Comparison of ENCODE assay signal across 9 cellular contexts in genomic region chr10:50540069-50540825, GRCh38.
DNase-seq lines count a peak whose midpoint lies in the region; ATAC-seq, FAIRE-seq and TF ChIP-seq lines count a peak whose summit lies in the region.
"Had no signal": no experiment of that assay in that cellular context is flagged by ENCODE, and none has a peak within 500 bp of the region (broad histone marks: within the 10 kb centered on the region; RNA-seq: fewer than 3 reads in every experiment).

No MANE protein-coding gene starts in this region.

- in situ Hi-C loops in HepG2 (cut with HindIII; ENCODE audit: extremely low pct_ligation_motif_present, low pct_unique_long_range_greater_than_20kb) = no loop called here

- intact Hi-C loops in HepG2 (cut with micrococcal nuclease; ENCODE audit: unreplicated experiment) (no loop called here), psoas muscle (cut with DNase I) (no loop called here)

- no peak for TF ChIP-seq RAD21 in liver (IDR thresholded peaks at IDR 0.05)
- no peak for TF ChIP-seq RAD21 in HepG2 (CRISPR knock-in tag; IDR thresholded peaks at IDR 0.05)

- H3K4me1 Mint-ChIP-seq in activated T-cell treated with anti-CD3 and anti-CD28 coated beads, Interleukin-2, amount 50 U/mL, for 72 hours (ENCODE audit: low read depth) = peaks cover 91% of the 10 kb centered on the region
- H3K4me1 Mint-ChIP-seq in stimulated activated naive CD8-positive, alpha-beta T cell treated with anti-CD3 and anti-CD28 coated beads, Interleukin-15, amount 100 ng/mL, for 72 hours = peaks cover 94% of the 10 kb centered on the region
- no peaks in the 10 kb centered on the region for H3K4me1 Mint-ChIP-seq in osteocyte (ENCODE audit: unreplicated experiment)

- H3K79me2 ChIP-seq in HepG2 (ENCODE audit: insufficient read depth, low read length) = peaks cover 4% of the 10 kb centered on the region

- no peak for FAIRE-seq in HepG2 (lab: Jason Lieb, UNC)

- POLR2A ChIA-PET in HepG2 (lab: Yijun Ruan, JAX) = no interaction called here

- H3K36me3 ChIP-seq in liver (ENCODE audit: control insufficient read depth in 4 of 4, insufficient read depth in 3 of 4, low read depth in 1 of 4, low read length in 3 of 4) (no peaks in the 10 kb centered on the region), HepG2 (replicated peaks in 1 of 2; ENCODE audit: control insufficient read depth in 1 of 2, insufficient read depth in 2 of 2, low read length in 2 of 2) (no peaks in the 10 kb centered on the region), psoas muscle (ENCODE audit: insufficient read depth in 1 of 2, low read depth in 1 of 2) (no peaks in the 10 kb centered on the region)

- 73% methylated on average over 3 of the region's 3 CpGs for whole genome bisulfite sequencing in liver
- WGBS in HepG2 (ENCODE audit: low lambda C conversion rate) = 96% methylated on average over 3 of the region's 3 CpGs
- 46 to 78% (median 49%) methylated on average over 3 of the region's 3 CpGs for WGBS in psoas muscle, 3 donors

- TF ChIP-seq CTCF in liver (IDR thresholded peaks at IDR 0.05; ENCODE audit: low read depth, low read length, missing input control) (no peak), HepG2 (CRISPR knock-in tag; IDR thresholded peaks at IDR 0.05) (no peak), osteocyte (IDR thresholded peaks at IDR 0.05) (no peak), psoas muscle (IDR thresholded peaks at IDR 0.05) (no peak)

- H3K4me2 ChIP-seq in HepG2 (ENCODE audit: low read depth, low read length) = no peak overlapping the region

- no peak for TF ChIP-seq EP300 in HepG2 (IDR thresholded peaks at IDR 0.05; ENCODE audit: low read depth in 2 of 2, low read length in 2 of 2)
- TF ChIP-seq EP300 in HepG2 (CRISPR knock-in tag; IDR thresholded peaks at IDR 0.05; ENCODE audit: borderline replicate concordance) = no peak

- no TSS peak for BruUV-seq in HepG2 (replicated peaks; lab: Mats Ljungman, UMichigan)

- no peaks in the 10 kb centered on the region for H3K36me3 Mint-ChIP-seq in activated T-cell treated with anti-CD3 and anti-CD28 coated beads, Interleukin-2, amount 50 U/mL, for 72 hours (ENCODE audit: insufficient read depth in 2 of 2)
- no peaks in the 10 kb centered on the region for H3K36me3 Mint-ChIP-seq in osteocyte (ENCODE audit: unreplicated experiment)

- no peaks in the 10 kb centered on the region for H3K27me3 ChIP-seq in liver (ENCODE audit: control insufficient read depth in 4 of 4, insufficient read depth in 4 of 4, low read length in 3 of 4)
- H3K27me3 ChIP-seq in HepG2 (ENCODE audit: control insufficient read depth in 1 of 2, insufficient read depth in 2 of 2, low read length in 2 of 2) = no peaks in the 10 kb centered on the region
- no peaks in the 10 kb centered on the region for H3K27me3 ChIP-seq in psoas muscle (ENCODE audit: insufficient read depth in 3 of 3, low read length in 2 of 3)

- TF ChIP-seq POLR2A in HepG2 (IDR thresholded peaks at IDR 0.05; ENCODE audit: insufficient read depth in 1 of 2, low read depth in 2 of 2, low read length in 2 of 2) = no peak

- H3K4me3 Mint-ChIP-seq in activated T-cell treated with anti-CD3 and anti-CD28 coated beads, Interleukin-2, amount 50 U/mL, for 72 hours = peak overlapping the region; percentile 42 to 68
- peak overlapping the region; percentile 78 for H3K4me3 Mint-ChIP-seq in stimulated activated naive CD8-positive, alpha-beta T cell treated with anti-CD3 and anti-CD28 coated beads, Interleukin-15, amount 100 ng/mL, for 72 hours
- H3K4me3 Mint-ChIP-seq in osteocyte (ENCODE audit: unreplicated experiment) = no peak overlapping the region

- no peak for DNase-seq in HepG2 (ENCODE audit: low spot score)
- DNase-seq in activated T-cell treated with anti-CD3 and anti-CD28 coated beads, Interleukin-2, amount 50 U/mL, for 72 hours = peak; percentile 40 to 47
- peak in 1 of 2 donors; percentile 58 for DNase-seq in stimulated activated naive CD8-positive, alpha-beta T cell treated with anti-CD3 and anti-CD28 coated beads, Interleukin-15, amount 100 ng/mL, for 72 hours
- DNase-seq in SKM-1 treated with dmso at 0.1 percent for 144 hours (lab: John Stamatoyannopoulos, UW; ENCODE audit: unreplicated experiment) = no peak
- DNase-seq in osteocyte (ENCODE audit: extremely low spot score, unreplicated experiment) = no peak
- DNase-seq in psoas muscle = no peak
- DNase-seq: NCI-H2171 treated with DMSO at 0.1 percent for 48 hours had no signal

- peak overlapping the region; percentile 70 for H3K27ac Mint-ChIP-seq in activated T-cell treated with anti-CD3 and anti-CD28 coated beads, Interleukin-2, amount 50 U/mL, for 72 hours
- H3K27ac Mint-ChIP-seq in stimulated activated naive CD8-positive, alpha-beta T cell treated with anti-CD3 and anti-CD28 coated beads, Interleukin-15, amount 100 ng/mL, for 72 hours = peak overlapping the region; percentile 79 to 91
- no peak overlapping the region for H3K27ac Mint-ChIP-seq in osteocyte (ENCODE audit: unreplicated experiment)

- CTCF ChIA-PET in HepG2 (lab: Yijun Ruan, JAX; ENCODE audit: low intra/inter-chr PET ratio, low total read pairs) = no interaction called here

- no peak overlapping the region for H2AFZ ChIP-seq in HepG2 (ENCODE audit: low read length)

- H3K4me1 ChIP-seq in liver (ENCODE audit: control insufficient read depth in 4 of 4, insufficient read depth in 4 of 4, low read length in 3 of 4) = peaks cover 0 to 7% (median 3%) of the 10 kb centered on the region in 4 donors
- peaks cover 23% of the 10 kb centered on the region for H3K4me1 ChIP-seq in HepG2 (ENCODE audit: insufficient read depth, low read length)
- peaks cover 16% of the 10 kb centered on the region for H3K4me1 ChIP-seq in psoas muscle

- H3K9me3 Mint-ChIP-seq in activated T-cell treated with anti-CD3 and anti-CD28 coated beads, Interleukin-2, amount 50 U/mL, for 72 hours = peaks cover 0 to 1% of the 10 kb centered on the region in 2 donors
- H3K9me3 Mint-ChIP-seq in stimulated activated naive CD8-positive, alpha-beta T cell treated with anti-CD3 and anti-CD28 coated beads, Interleukin-15, amount 100 ng/mL, for 72 hours = no peaks in the 10 kb centered on the region
- H3K9me3 Mint-ChIP-seq in osteocyte (ENCODE audit: unreplicated experiment) = no peaks in the 10 kb centered on the region

- H3K9me3 ChIP-seq in liver (ENCODE audit: control insufficient read depth in 4 of 4, low read length in 3 of 4) (no peaks in the 10 kb centered on the region), HepG2 (ENCODE audit: low read length) (no peaks in the 10 kb centered on the region), psoas muscle (no peaks in the 10 kb centered on the region)

- H4K20me1 ChIP-seq in HepG2 (ENCODE audit: insufficient read depth, low read length) = no peaks in the 10 kb centered on the region

- H3K4me3 ChIP-seq in liver (ENCODE audit: low read depth in 1 of 3, low read length in 3 of 3) (no peak overlapping the region), HepG2 (replicated peaks in 1 of 3; ENCODE audit: insufficient read depth in 1 of 3, low read depth in 2 of 3, low read length in 3 of 3) (no peak overlapping the region), psoas muscle (no peak overlapping the region)

- H3K9ac ChIP-seq in liver (ENCODE audit: low read depth in 1 of 2, low read length in 2 of 2) = no peak overlapping the region
- H3K9ac ChIP-seq in HepG2 (ENCODE audit: insufficient read depth, low read depth, low read length) = no peak overlapping the region

- H3K27me3 Mint-ChIP-seq in activated T-cell treated with anti-CD3 and anti-CD28 coated beads, Interleukin-2, amount 50 U/mL, for 72 hours (ENCODE audit: low read depth) = no peaks in the 10 kb centered on the region
- H3K27me3 Mint-ChIP-seq in stimulated activated naive CD8-positive, alpha-beta T cell treated with anti-CD3 and anti-CD28 coated beads, Interleukin-15, amount 100 ng/mL, for 72 hours = no peaks in the 10 kb centered on the region
- H3K27me3 Mint-ChIP-seq in osteocyte (ENCODE audit: unreplicated experiment) = no peaks in the 10 kb centered on the region

- ATAC-seq in HepG2 (no peak), HG03159 (IDR thresholded peaks at IDR 0.05; ENCODE audit: unreplicated experiment) (peak; percentile 53), psoas muscle (no peak)
- ATAC-seq in activated T-cell treated with anti-CD3 and anti-CD28 coated beads, Interleukin-2, amount 50 U/mL, for 72 hours (replicated peaks in 1 of 2) = peak; percentile 64 to 66
- ATAC-seq in stimulated activated naive CD8-positive, alpha-beta T cell treated with anti-CD3 and anti-CD28 coated beads, Interleukin-15, amount 100 ng/mL, for 72 hours = peak; percentile 81

- H3K27ac ChIP-seq in liver (ENCODE audit: low read depth in 1 of 2, low read length in 2 of 2) (no peak overlapping the region), HepG2 (ENCODE audit: extremely low read length, insufficient read depth, low read length) (no peak overlapping the region), psoas muscle (no peak overlapping the region)

TF ChIP-seq in liver, 16 proteins besides CTCF, POLR2A, EP300 and RAD21:
- TF ChIP-seq JUND (IDR thresholded peaks at IDR 0.05) (no peak), SP1 (IDR thresholded peaks at IDR 0.05) (no peak), HNF4A (conservative IDR thresholded peaks at IDR 0.05) (peak; percentile 16 to 36), HNF4G (IDR thresholded peaks at IDR 0.05) (no peak), EGR1 (IDR thresholded peaks at IDR 0.05; ENCODE audit: low read depth in 2 of 2) (no peak)
- TF ChIP-seq, protein P1, sequence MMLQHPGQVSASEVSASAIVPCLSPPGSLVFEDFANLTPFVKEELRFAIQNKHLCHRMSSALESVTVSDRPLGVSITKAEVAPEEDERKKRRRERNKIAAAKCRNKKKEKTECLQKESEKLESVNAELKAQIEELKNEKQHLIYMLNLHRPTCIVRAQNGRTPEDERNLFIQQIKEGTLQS (IDR thresholded peaks at IDR 0.05) = no peak
- TF ChIP-seq, protein P2, sequence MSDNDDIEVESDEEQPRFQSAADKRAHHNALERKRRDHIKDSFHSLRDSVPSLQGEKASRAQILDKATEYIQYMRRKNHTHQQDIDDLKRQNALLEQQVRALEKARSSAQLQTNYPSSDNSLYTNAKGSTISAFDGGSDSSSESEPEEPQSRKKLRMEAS (IDR thresholded peaks at IDR 0.05) = no peak

TF ChIP-seq in HepG2, 621 proteins besides CTCF, POLR2A, EP300 and RAD21 (continues in another document):
- TF ChIP-seq, protein P3, sequence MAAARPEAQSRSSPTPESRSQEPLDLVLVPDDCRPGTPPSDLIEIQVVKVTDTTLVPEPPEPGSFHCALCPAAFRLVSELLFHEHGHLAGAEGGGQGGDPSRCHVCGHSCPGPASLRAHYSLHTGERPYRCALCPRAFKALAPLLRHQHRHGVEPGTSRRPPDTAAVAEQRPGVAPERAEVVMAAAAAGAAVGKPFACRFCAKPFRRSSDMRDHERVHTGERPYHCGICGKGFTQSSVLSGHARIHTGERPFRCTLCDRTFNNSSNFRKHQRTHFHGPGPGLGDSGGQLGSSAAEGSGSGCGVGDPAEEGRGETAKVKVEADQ (CRISPR knock-in tag; IDR thresholded peaks at IDR 0.05; ENCODE audit: borderline replicate concordance) = no peak
- TF ChIP-seq ZNF496 (CRISPR knock-in tag; IDR thresholded peaks at IDR 0.05; ENCODE audit: insufficient replicate concordance) = no peak
- TF ChIP-seq TP53 (CRISPR knock-in tag; conservative IDR thresholded peaks at IDR 0.05) = no peak
- no peak for TF ChIP-seq ZSCAN21 (CRISPR knock-in tag; IDR thresholded peaks at IDR 0.05; ENCODE audit: borderline replicate concordance)
- no peak for TF ChIP-seq ZNF350 (CRISPR knock-in tag; IDR thresholded peaks at IDR 0.05; ENCODE audit: borderline replicate concordance, low read depth)
- no peak for TF ChIP-seq PAF1 (CRISPR knock-in tag; IDR thresholded peaks at IDR 0.05)

Comparison
In these comparisons a context has a peak if more than half of its experiments do, and no peak if none do; other contexts are left out.
1. ATAC-seq: peak in HG03159 (single experiment), activated T-cell treated with anti-CD3 and anti-CD28 coated beads, Interleukin-2, amount 50 U/mL, for 72 hours (2 of 2) and stimulated activated naive CD8-positive, alpha-beta T cell treated with anti-CD3 and anti-CD28 coated beads, Interleukin-15, amount 100 ng/mL, for 72 hours (single experiment); none in HepG2 (single experiment) and psoas muscle (0 of 4).
2. DNase-seq: peak in activated T-cell treated with anti-CD3 and anti-CD28 coated beads, Interleukin-2, amount 50 U/mL, for 72 hours (2 of 2); none in HepG2 (single experiment), SKM-1 treated with dmso at 0.1 percent for 144 hours (single experiment), osteocyte (single experiment) and psoas muscle (0 of 2).